Comparison of ENCODE assay signal across 8 cellular contexts in genomic region chr9:613771-614347, GRCh38.
DNase-seq lines count a peak whose midpoint lies in the region; ATAC-seq, FAIRE-seq and TF ChIP-seq lines count a peak whose summit lies in the region.

No MANE protein-coding gene starts in this region.

- H3K27me3 ChIP-seq in DOHH2 (ENCODE audit: control insufficient read depth, low read length) (no peaks in the 10 kb centered on the region), Panc1 (ENCODE audit: control insufficient read depth, insufficient read depth, low read length) (no peaks in the 10 kb centered on the region), astrocyte (ENCODE audit: insufficient read depth, low read length) (no peaks in the 10 kb centered on the region)
- H3K27me3 ChIP-seq in effector memory CD4-positive, alpha-beta T cell (replicated peaks; ENCODE audit: control insufficient read depth, insufficient read depth, low read length, poor library complexity, severe bottlenecking) = no peaks in the 10 kb centered on the region

- no peak overlapping the region for H3K4me3 Mint-ChIP-seq in astrocyte (ENCODE audit: unreplicated experiment)

- no peaks in the 10 kb centered on the region for H3K9me3 Mint-ChIP-seq in astrocyte (ENCODE audit: unreplicated experiment)

- no TSS peak for BruUV-seq in Panc1 (replicated peaks; lab: Mats Ljungman, UMichigan)

- H4K20me1 ChIP-seq in DOHH2 (ENCODE audit: control insufficient read depth, insufficient read depth, low read depth, low read length) (peaks cover 2% of the 10 kb centered on the region; the same call in 1 of the 2 replicates), astrocyte (ENCODE audit: insufficient read depth, low read length) (no peaks in the 10 kb centered on the region)

- H3K36me3 ChIP-seq in DOHH2 (ENCODE audit: control insufficient read depth, low read length) (peaks cover 42% of the 10 kb centered on the region), Panc1 (ENCODE audit: control insufficient read depth, insufficient read depth, low read length) (no peaks in the 10 kb centered on the region), astrocyte (ENCODE audit: insufficient read depth, low read length) (no peaks in the 10 kb centered on the region)
- no peaks in the 10 kb centered on the region for H3K36me3 ChIP-seq in effector memory CD4-positive, alpha-beta T cell (ENCODE audit: control insufficient read depth, insufficient read depth, low read length)

- DNase-seq in HPDE6-E6E7 (ENCODE audit: extremely low spot score) = peak; percentile 67
- DNase-seq in Panc1 (ENCODE audit: low read depth, low spot score) = peak; percentile 4
- DNase-seq in astrocyte (ENCODE audit: low read depth) = peak; percentile 83
- DNase-seq in left ventricle myocardium superior = peak; percentile 72
- DNase-seq in posterior vena cava (ENCODE audit: low spot score) = peak; percentile 91
- no peak for DNase-seq in effector memory CD4-positive, alpha-beta T cell

- in situ Hi-C loops in Panc1 (cut with HindIII; ENCODE audit: low pct_unique_long_range_greater_than_20kb, low sequenced_read_pairs) = no loop called here

- peaks cover 45% of the 10 kb centered on the region for H3K4me1 ChIP-seq in DOHH2 (ENCODE audit: control insufficient read depth, low read length)
- no peaks in the 10 kb centered on the region for H3K4me1 ChIP-seq in Panc1 (ENCODE audit: control insufficient read depth, insufficient read depth, low read length)
- H3K4me1 ChIP-seq in astrocyte (ENCODE audit: insufficient read depth, low read length) = peaks cover 7% of the 10 kb centered on the region
- H3K4me1 ChIP-seq in effector memory CD4-positive, alpha-beta T cell (ENCODE audit: control insufficient read depth, insufficient read depth, low read length, poor library complexity, severe bottlenecking) = no peaks in the 10 kb centered on the region

- TF ChIP-seq CTCF in DOHH2 (IDR thresholded peaks at IDR 0.05; ENCODE audit: low read depth, low read length, poor library complexity, severe bottlenecking) = peak; percentile 86
- TF ChIP-seq CTCF in Panc1 (IDR thresholded peaks at IDR 0.05) = peak; percentile 59
- peak; percentile 83 for TF ChIP-seq CTCF in astrocyte (IDR thresholded peaks at IDR 0.05; ENCODE audit: insufficient read depth, low read depth, low read length)

- POLR2A ChIA-PET in Panc1 (lab: Charles Lee) = no interaction called here

- no peaks in the 10 kb centered on the region for H3K36me3 Mint-ChIP-seq in astrocyte (ENCODE audit: low read depth, unreplicated experiment)

- no peaks in the 10 kb centered on the region for H3K9me2 ChIP-seq in DOHH2 (replicated peaks; ENCODE audit: control insufficient read depth, low read length)

- FAIRE-seq in astrocyte (lab: Jason Lieb, UNC) = peak; percentile 87

- H3K79me2 ChIP-seq in DOHH2 (ENCODE audit: control insufficient read depth, low read length) (peaks cover 76% of the 10 kb centered on the region), astrocyte (ENCODE audit: insufficient read depth, low read length) (no peaks in the 10 kb centered on the region)

- ATAC-seq in GM21360 (IDR thresholded peaks at IDR 0.05; ENCODE audit: unreplicated experiment) (peak; percentile 82), Panc1 (peak; percentile 60; the same call in 1 of the 2 replicates), left ventricle myocardium superior (peak; percentile 89)

- peaks cover 7% of the 10 kb centered on the region for H3K4me1 Mint-ChIP-seq in astrocyte (ENCODE audit: low read depth, unreplicated experiment)

- H3K4me3 ChIP-seq in DOHH2 (ENCODE audit: low read length) = no peak overlapping the region; the same call in 1 of the 2 replicates
- no peak overlapping the region for H3K4me3 ChIP-seq in Panc1 (ENCODE audit: low read depth in 2 of 2, low read length in 2 of 2)
- H3K4me3 ChIP-seq in astrocyte (ENCODE audit: insufficient read depth, low read depth, low read length) = no peak overlapping the region
- no peak overlapping the region for H3K4me3 ChIP-seq in effector memory CD4-positive, alpha-beta T cell (ENCODE audit: insufficient read depth, low read depth, low read length, poor library complexity, severe bottlenecking)

- intact Hi-C loops in Panc1 (cut with micrococcal nuclease; ENCODE audit: unreplicated experiment) (loop anchor here (5.0 kb wide), 1 partner anchor 148 kb away; no protein-coding TSS in a partner anchor), left ventricle myocardium superior (cut with micrococcal nuclease) (loop anchor here (5.0 kb wide), 1 partner anchor 148 kb away; no protein-coding TSS in a partner anchor), posterior vena cava (cut with DNase I) (loop anchor here in 1 of 2 donors (5.0 kb wide), 1 partner anchor 148 kb away; no protein-coding TSS in a partner anchor)

- H2AFZ ChIP-seq in astrocyte (ENCODE audit: low read depth, low read length) = peak overlapping the region; percentile 37

- H3K9me3 ChIP-seq in DOHH2 (ENCODE audit: control insufficient read depth, insufficient read depth, low read length) (no peaks in the 10 kb centered on the region), Panc1 (ENCODE audit: control insufficient read depth, insufficient read depth, low read depth, low read length) (no peaks in the 10 kb centered on the region), astrocyte (ENCODE audit: insufficient read depth, low read depth, low read length) (no peaks in the 10 kb centered on the region)
- H3K9me3 ChIP-seq in effector memory CD4-positive, alpha-beta T cell (ENCODE audit: control insufficient read depth, low read length) = no peaks in the 10 kb centered on the region

- H3K27ac ChIP-seq in DOHH2 (ENCODE audit: low read depth, low read length) = peak overlapping the region; percentile 48
- no peak overlapping the region for H3K27ac ChIP-seq in Panc1 (ENCODE audit: low read length)
- H3K27ac ChIP-seq in astrocyte (ENCODE audit: low read depth, low read length) = no peak overlapping the region
- no peak overlapping the region for H3K27ac ChIP-seq in effector memory CD4-positive, alpha-beta T cell (ENCODE audit: insufficient read depth, low read length, poor library complexity, severe bottlenecking)

- peak overlapping the region; percentile 21 for H3K27ac Mint-ChIP-seq in astrocyte (ENCODE audit: unreplicated experiment)

- H3K9ac ChIP-seq in astrocyte (ENCODE audit: low read length) = peak overlapping the region; percentile 16

- CTCF ChIA-PET in Panc1 (lab: Charles Lee) = no interaction called here

- H3K4me2 ChIP-seq in DOHH2 (ENCODE audit: low read length) (peak overlapping the region; percentile 43), astrocyte (ENCODE audit: low read length) (peak overlapping the region; percentile 49)

- no peaks in the 10 kb centered on the region for H3K27me3 Mint-ChIP-seq in astrocyte (ENCODE audit: low read depth, unreplicated experiment)

- peaks cover 20% of the 10 kb centered on the region for H3F3A ChIP-seq in DOHH2 (ENCODE audit: control insufficient read depth, insufficient read depth)

Comparison
In these comparisons a context has a peak if more than half of its experiments do, and no peak if none do; other contexts are left out.
1. DNase-seq: peak in HPDE6-E6E7 (single experiment), Panc1 (single experiment), astrocyte (single experiment), left ventricle myocardium superior (single experiment) and posterior vena cava (single experiment); none in effector memory CD4-positive, alpha-beta T cell (0 of 3).
2. Peak in every context shown above with its lines, with median percentiles within 50 percentile points of each other: CTCF ChIP-seq and ATAC-seq.